Comparison of ENCODE assay signal across 19 cellular contexts in the genomic region with DNA sequence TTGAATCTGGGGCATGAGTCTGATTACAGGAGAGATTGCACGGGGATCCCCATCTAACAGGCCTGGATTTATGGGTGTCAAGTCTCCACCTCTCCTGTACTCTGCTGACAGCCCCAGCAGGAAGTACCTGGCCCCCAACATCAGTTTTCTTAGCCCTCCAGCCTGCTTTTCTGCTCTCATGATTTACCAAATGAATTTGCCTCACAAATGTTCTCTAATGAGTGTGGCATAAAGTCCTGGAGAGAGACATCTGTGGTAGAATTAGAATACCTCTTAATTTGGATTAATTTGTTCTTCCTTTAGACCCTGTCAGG.
DNase-seq lines count a peak whose midpoint lies in the region; ATAC-seq, FAIRE-seq and TF ChIP-seq lines count a peak whose summit lies in the region.
"Had no signal": no experiment of that assay in that cellular context is flagged by ENCODE, and none has a peak within 500 bp of the region (broad histone marks: within the 10 kb centered on the region; RNA-seq: fewer than 3 reads in every experiment).

No MANE protein-coding gene starts in this region.

- H3K36me3 ChIP-seq in KMS-11 (ENCODE audit: insufficient read depth) (no peaks in the 10 kb centered on the region), GM12878 (ENCODE audit: control insufficient read depth in 2 of 2, insufficient read depth in 2 of 2, low read length in 1 of 2) (no peaks in the 10 kb centered on the region; a peak in 1 of 4 replicates), thyroid gland (no peaks in the 10 kb centered on the region), tibial nerve (no peaks in the 10 kb centered on the region), Peyer's patch (no peaks in the 10 kb centered on the region)
- H3K36me3 ChIP-seq: adrenal gland, ovary had no signal

- RAD21 ChIA-PET in GM12878 (lab: Charles Lee; ENCODE audit: unreplicated experiment): interaction anchor here (1.1 to 1.5 kb wide), 4 partner anchors 12 to 233 kb away, joined by 5 to 10 read pairs (median 7); no protein-coding TSS in a partner anchor

- no peaks in the 10 kb centered on the region for H3K9me3 Mint-ChIP-seq in natural killer cell
- H3K9me3 Mint-ChIP-seq: activated T-helper 1 cell treated with anti-CD3 and anti-CD28 coated beads, Interleukin-12 subunit alpha, Interleukin-12 subunit beta, Interleukin-2, Interleukin-4 antibody, amounts not matched to agents 30 ng/mL and 10 ng/mL and 1 ng/mL, durations not matched to agents 14 hours and 24 hours and 36 hours; T-helper 1 cell treated with Interleukin-12 subunit alpha and Interleukin-12 subunit beta and Interleukin-4 antibody, amounts not matched to agents 30 μg/mL and 1 μg/mL, for 36 hours had no signal

- POLR2A ChIA-PET in GM12878 (lab: Charles Lee): interaction anchor here (1.5 to 1.8 kb wide), 2 partner anchors 8 to 53 kb away, joined by 4 to 9 read pairs; no protein-coding TSS in a partner anchor

- 4% methylated on average over 1 of the region's 1 CpG for WGBS in GM12878 (ENCODE audit: insufficient coverage, insufficient replicate concordance, low lambda C conversion rate, missing lambda C conversion rate)
- 64 to 76% methylated on average over 1 of the region's 1 CpG for WGBS in thyroid gland, 2 donors
- WGBS in tibial nerve, 2 donors: 48 to 52% methylated on average over 1 of the region's 1 CpG

- peaks cover 100% of the 10 kb centered on the region for H3K4me1 ChIP-seq in KMS-11 (ENCODE audit: low read depth, poor library complexity, severe bottlenecking)
- peaks cover 66% of the 10 kb centered on the region for H3K4me1 ChIP-seq in GM12878 (ENCODE audit: control insufficient read depth, insufficient read depth, low read length)
- peaks cover 52 to 83% of the 10 kb centered on the region in 2 donors for H3K4me1 ChIP-seq in thyroid gland
- peaks cover 0 to 92% (median 22%) of the 10 kb centered on the region in 4 donors for H3K4me1 ChIP-seq in tibial nerve
- peaks cover 0 to 38% (median 0%) of the 10 kb centered on the region in 4 donors for H3K4me1 ChIP-seq in Peyer's patch

- no TSS peak for BruUV-seq in GM12878 (replicated peaks; lab: Mats Ljungman, UMichigan)

- TF ChIP-seq CTCF in KMS-11 (conservative IDR thresholded peaks at IDR 0.05; ENCODE audit: low read depth, low read length) (no peak), GM12878 (IDR thresholded peaks at IDR 0.05 in 2 of 3, conservative IDR thresholded peaks at IDR 0.05 in 1 of 3; ENCODE audit: control insufficient read depth in 2 of 3, extremely low read depth in 1 of 3, insufficient read depth in 1 of 3, low read depth in 3 of 3, low read length in 3 of 3) (no peak), natural killer cell (IDR thresholded peaks at IDR 0.05) (no peak), thyroid gland (IDR thresholded peaks at IDR 0.05) (no peak), tibial nerve (IDR thresholded peaks at IDR 0.05) (no peak), Peyer's patch (IDR thresholded peaks at IDR 0.05) (no peak)

- SMC1A ChIA-PET in GM12878 (lab: Charles Lee; ENCODE audit: uncharacterized antibody, unreplicated experiment): interaction anchor here (1.1 to 10.8 kb wide), 9 partner anchors 11 to 281 kb away, joined by 3 to 169 read pairs (median 20); no protein-coding TSS in a partner anchor

- peaks cover 76 to 82% of the 10 kb centered on the region in 2 donors for H3K4me1 Mint-ChIP-seq in natural killer cell

- DNase-seq in GM12878 (ENCODE audit: low read depth, low spot score) (no peak), natural killer cell (no peak), thyroid gland (no peak), C1 segment of cervical spinal cord (lab: John Stamatoyannopoulos, UW) (no peak), tibial nerve (ENCODE audit: low spot score in 2 of 2) (no peak), Peyer's patch (no peak)
- DNase-seq: activated CD4-positive, CD25-positive, alpha-beta regulatory T cell; adrenal gland; AML-193; GM23248; Karpas-422; kidney; NCI-H1436; ovary; stimulated activated CD4-positive, alpha-beta T cell treated with anti-CD3 and anti-CD28 coated beads, Interleukin-2, amount 100 ng/mL, for 48 hours had no signal

- H3K27me3 Mint-ChIP-seq in natural killer cell (ENCODE audit: low read depth in 2 of 2): no peaks in the 10 kb centered on the region

- no peak overlapping the region for H2AFZ ChIP-seq in KMS-11 (ENCODE audit: low read depth)
- no peak overlapping the region for H2AFZ ChIP-seq in GM12878 (ENCODE audit: control insufficient read depth, low read depth, low read length)
- H2AFZ ChIP-seq: GM23248, hepatocyte had no signal

- no peak for TF ChIP-seq EP300 in GM12878 (IDR thresholded peaks at IDR 0.05; ENCODE audit: borderline replicate concordance in 1 of 2, control insufficient read depth in 1 of 2, low read depth in 2 of 2, low read length in 2 of 2)
- TF ChIP-seq EP300 in tibial nerve (IDR thresholded peaks at IDR 0.05): no peak

- H3K9me3 ChIP-seq in GM12878 (replicated peaks; ENCODE audit: control insufficient read depth, insufficient read depth, low read length) (no peaks in the 10 kb centered on the region), thyroid gland (no peaks in the 10 kb centered on the region), tibial nerve (no peaks in the 10 kb centered on the region), Peyer's patch (no peaks in the 10 kb centered on the region)
- H3K9me3 ChIP-seq: adrenal gland, ovary had no signal

- no peak for ATAC-seq in GM12878
- no peak for ATAC-seq in natural killer cell

- H3K4me3 Mint-ChIP-seq in natural killer cell: peak overlapping the region; percentile 58
- H3K4me3 Mint-ChIP-seq: activated T-helper 1 cell treated with anti-CD3 and anti-CD28 coated beads, Interleukin-12 subunit alpha, Interleukin-12 subunit beta, Interleukin-2, Interleukin-4 antibody, amounts not matched to agents 30 ng/mL and 10 ng/mL and 1 ng/mL, durations not matched to agents 14 hours and 24 hours and 36 hours; T-helper 1 cell treated with Interleukin-12 subunit alpha and Interleukin-12 subunit beta and Interleukin-4 antibody, amounts not matched to agents 30 μg/mL and 1 μg/mL, for 36 hours had no signal

- TF ChIP-seq POLR2A in GM12878 (IDR thresholded peaks at IDR 0.05; ENCODE audit: low read depth, low read length): no peak
- TF ChIP-seq POLR2A in thyroid gland (IDR thresholded peaks at IDR 0.05): no peak
- no peak for TF ChIP-seq POLR2A in tibial nerve (IDR thresholded peaks at IDR 0.05)
- no peak for TF ChIP-seq POLR2A in Peyer's patch (IDR thresholded peaks at IDR 0.05)

- in situ Hi-C loops in GM12878 (cut with MboI): no loop called here

- H3K9ac ChIP-seq in KMS-11: peak overlapping the region; percentile 72
- no peak overlapping the region for H3K9ac ChIP-seq in GM12878 (ENCODE audit: control insufficient read depth, insufficient read depth, low read length)
- H3K9ac ChIP-seq: GM23248 had no signal

- H3K4me3 ChIP-seq in KMS-11 (IDR thresholded peaks at IDR 0.05; ENCODE audit: insufficient read depth, low read depth, low read length) (peak overlapping the region; percentile 36), GM12878 (no peak overlapping the region), thyroid gland (replicated peaks in 1 of 3) (no peak overlapping the region), tibial nerve (no peak overlapping the region), Peyer's patch (no peak overlapping the region)
- H3K4me3 ChIP-seq: adrenal gland, GM23248, hepatocyte, ovary had no signal

- CTCF ChIA-PET in GM12878 (lab: Yijun Ruan, JAX): interaction anchor here (1.8 kb wide), 1 partner anchor 7 kb away, joined by 4 read pairs; no protein-coding TSS in a partner anchor

- intact Hi-C loops in GM12878 (cut with micrococcal nuclease; ENCODE audit: unreplicated experiment): loop anchor here (10.0 kb wide), 1 partner anchor 1845 kb away; no protein-coding TSS in a partner anchor
- intact Hi-C loops in natural killer cell (cut with micrococcal nuclease): loop anchor here (5.0 kb wide), 2 partner anchors 33 to 37 kb away; no protein-coding TSS in a partner anchor
- intact Hi-C loops in thyroid gland (cut with DNase I): no loop called here

- no peaks in the 10 kb centered on the region for H3K36me3 Mint-ChIP-seq in natural killer cell

- H4K20me1 ChIP-seq in KMS-11 (ENCODE audit: insufficient read depth) (no peaks in the 10 kb centered on the region), GM12878 (ENCODE audit: control insufficient read depth, insufficient read depth) (no peaks in the 10 kb centered on the region)

- FAIRE-seq in GM12878 (lab: Jason Lieb, UNC): no peak
- FAIRE-seq: kidney had no signal

- TF ChIP-seq RAD21 in GM12878 (IDR thresholded peaks at IDR 0.05; ENCODE audit: insufficient read depth, low read depth, low read length): no peak

- no peaks in the 10 kb centered on the region for H3K27me3 ChIP-seq in KMS-11 (ENCODE audit: insufficient read depth, low read depth)
- no peaks in the 10 kb centered on the region for H3K27me3 ChIP-seq in GM12878 (replicated peaks in 1 of 2; ENCODE audit: control insufficient read depth in 2 of 2, insufficient read depth in 2 of 2, low read length in 1 of 2)
- H3K27me3 ChIP-seq in thyroid gland: no peaks in the 10 kb centered on the region
- H3K27me3 ChIP-seq in tibial nerve: no peaks in the 10 kb centered on the region
- no peaks in the 10 kb centered on the region for H3K27me3 ChIP-seq in Peyer's patch
- H3K27me3 ChIP-seq: adrenal gland, hepatocyte, ovary had no signal

- peak overlapping the region; percentile 67 to 92 for H3K27ac Mint-ChIP-seq in natural killer cell
- H3K27ac Mint-ChIP-seq: activated T-helper 1 cell treated with anti-CD3 and anti-CD28 coated beads, Interleukin-12 subunit alpha, Interleukin-12 subunit beta, Interleukin-2, Interleukin-4 antibody, amounts not matched to agents 30 ng/mL and 10 ng/mL and 1 ng/mL, durations not matched to agents 14 hours and 24 hours and 36 hours; T-helper 1 cell treated with Interleukin-12 subunit alpha and Interleukin-12 subunit beta and Interleukin-4 antibody, amounts not matched to agents 30 μg/mL and 1 μg/mL, for 36 hours had no signal

- H3K79me2 ChIP-seq in KMS-11 (ENCODE audit: insufficient read depth, low read depth) (peaks cover 84% of the 10 kb centered on the region), GM12878 (ENCODE audit: control insufficient read depth, insufficient read depth, low read length) (peaks cover 67% of the 10 kb centered on the region)

- H3K27ac ChIP-seq in KMS-11 (peak overlapping the region; percentile 96), GM12878 (ENCODE audit: control insufficient read depth, insufficient read depth) (peak overlapping the region; percentile 85), thyroid gland (peak overlapping the region in 2 of 3 donors; percentile 4 to 19), tibial nerve (no peak overlapping the region), Peyer's patch (no peak overlapping the region)
- H3K27ac ChIP-seq: adrenal gland, GM23248, ovary had no signal

- H3K4me2 ChIP-seq in KMS-11 (peak overlapping the region; percentile 91), GM12878 (ENCODE audit: control insufficient read depth, insufficient read depth) (0 out of 2 replicates have a peak overlapping the region, but pooled peaks have one; percentile 34)
- H3K4me2 ChIP-seq: hepatocyte had no signal

Comparison
In these comparisons a context has a peak if more than half of its experiments do, and no peak if none do; other contexts are left out.
1. H3K27ac ChIP-seq: peak in KMS-11 (single experiment), GM12878 (single experiment) and thyroid gland (2 of 3); none in tibial nerve (0 of 4) and Peyer's patch (0 of 4).